27 cellular contexts compared by ENCODE assay signal in genomic region chr13:113946409-113947181, GRCh38. TPM values are rescaled to one million over a fixed set of nuclear protein-coding genes. Genes with fewer than 3 reads are reported as not detected.
DNase-seq lines count a peak whose midpoint lies in the region; ATAC-seq, FAIRE-seq and TF ChIP-seq lines count a peak whose summit lies in the region.
"Had no signal": no experiment of that assay in that cellular context is flagged by ENCODE, and none has a peak within 500 bp of the region (broad histone marks: within the 10 kb centered on the region; RNA-seq: fewer than 3 reads in every experiment).

No MANE protein-coding gene starts in this region.

- no peak for FAIRE-seq in GM12892 (lab: Jason Lieb, UNC)
- FAIRE-seq: G401.6, keratinocyte had no signal

- peak overlapping the region; percentile 33 to 96 for H3K27ac Mint-ChIP-seq in stimulated activated naive CD8-positive, alpha-beta T cell treated with anti-CD3 and anti-CD28 coated beads, Interleukin-15, amount 100 ng/mL, for 72 hours
- peak overlapping the region; percentile 36 for H3K27ac Mint-ChIP-seq in activated T-helper 17 cell treated with anti-CD3 and anti-CD28 coated beads, Interleukin-2, amount 50 U/mL, for 72 hours
- H3K27ac Mint-ChIP-seq: activated CD4-positive, alpha-beta memory T cell treated with anti-CD3 and anti-CD28 coated beads, Interleukin-2, amount 10 ng/mL, durations not matched to agents 7 days and 5 days; activated naive CD4-positive, alpha-beta T cell treated with anti-CD3 and anti-CD28 coated beads, Interleukin-2, amount 10 ng/mL, durations not matched to agents 7 days and 5 days; B cell had no signal

- TF ChIP-seq POLR2A in GM12892 (IDR thresholded peaks at IDR 0.05; ENCODE audit: low read depth, low read length): no peak

- intact Hi-C loops in posterior vena cava (cut with DNase I): loop anchor here in 1 of 2 donors (2.0 kb wide), 1 partner anchor 132 kb away; no protein-coding TSS in a partner anchor

- no peak overlapping the region for H3K4me3 Mint-ChIP-seq in stimulated activated naive CD8-positive, alpha-beta T cell treated with anti-CD3 and anti-CD28 coated beads, Interleukin-15, amount 100 ng/mL, for 72 hours
- no peak overlapping the region for H3K4me3 Mint-ChIP-seq in activated T-helper 17 cell treated with anti-CD3 and anti-CD28 coated beads, Interleukin-2, amount 50 U/mL, for 72 hours
- H3K4me3 Mint-ChIP-seq: activated CD4-positive, alpha-beta memory T cell treated with anti-CD3 and anti-CD28 coated beads, Interleukin-2, amount 10 ng/mL, durations not matched to agents 7 days and 5 days; activated naive CD4-positive, alpha-beta T cell treated with anti-CD3 and anti-CD28 coated beads, Interleukin-2, amount 10 ng/mL, durations not matched to agents 7 days and 5 days; B cell; naive thymus-derived CD8-positive, alpha-beta T cell had no signal

- peaks cover 34% of the 10 kb centered on the region for H3K4me1 Mint-ChIP-seq in stimulated activated naive CD8-positive, alpha-beta T cell treated with anti-CD3 and anti-CD28 coated beads, Interleukin-15, amount 100 ng/mL, for 72 hours
- no peaks in the 10 kb centered on the region for H3K4me1 Mint-ChIP-seq in activated T-helper 17 cell treated with anti-CD3 and anti-CD28 coated beads, Interleukin-2, amount 50 U/mL, for 72 hours

- H3K27me3 Mint-ChIP-seq in stimulated activated naive CD8-positive, alpha-beta T cell treated with anti-CD3 and anti-CD28 coated beads, Interleukin-15, amount 100 ng/mL, for 72 hours: no peaks in the 10 kb centered on the region
- H3K27me3 Mint-ChIP-seq in activated T-helper 17 cell treated with anti-CD3 and anti-CD28 coated beads, Interleukin-2, amount 50 U/mL, for 72 hours: no peaks in the 10 kb centered on the region
- H3K27me3 Mint-ChIP-seq: activated CD4-positive, alpha-beta memory T cell treated with anti-CD3 and anti-CD28 coated beads, Interleukin-2, amount 10 ng/mL, durations not matched to agents 7 days and 5 days; activated naive CD4-positive, alpha-beta T cell treated with anti-CD3 and anti-CD28 coated beads, Interleukin-2, amount 10 ng/mL, durations not matched to agents 7 days and 5 days; B cell; naive thymus-derived CD8-positive, alpha-beta T cell had no signal

- H3K36me3 Mint-ChIP-seq in activated T-helper 17 cell treated with anti-CD3 and anti-CD28 coated beads, Interleukin-2, amount 50 U/mL, for 72 hours (ENCODE audit: low read depth): no peaks in the 10 kb centered on the region

- no peak for ATAC-seq in stimulated activated naive CD8-positive, alpha-beta T cell treated with anti-CD3 and anti-CD28 coated beads, Interleukin-15, amount 100 ng/mL, for 72 hours
- no peak for ATAC-seq in stimulated activated naive CD8-positive, alpha-beta T cell treated with anti-CD3 and anti-CD28 coated beads, Interleukin-15, Interleukin-2, amounts not matched to agents 100 U/mL and 50 U/mL, for 24 hours
- no peak for ATAC-seq in activated T-helper 17 cell treated with anti-CD3 and anti-CD28 coated beads, Interleukin-2, amount 50 U/mL, for 72 hours (replicated peaks)
- ATAC-seq: activated CD4-positive, CD25-positive, alpha-beta regulatory T cell treated with anti-CD3 and anti-CD28 coated beads, Interleukin-2, amount 50 U/mL, for 24 hours; naive thymus-derived CD8-positive, alpha-beta T cell had no signal

- DNase-seq in stimulated activated naive CD8-positive, alpha-beta T cell treated with anti-CD3 and anti-CD28 coated beads, Interleukin-15, amount 100 ng/mL, for 72 hours: no peak
- no peak for DNase-seq in stimulated activated naive CD8-positive, alpha-beta T cell treated with anti-CD3 and anti-CD28 coated beads, Interleukin-15, Interleukin-2, amounts not matched to agents 100 U/mL and 50 U/mL, for 24 hours
- peak; percentile 77 for DNase-seq in posterior vena cava (ENCODE audit: low spot score)
- no peak for DNase-seq in NCI-H748 treated with DMSO at 0.1 percent for 48 hours (lab: John Stamatoyannopoulos, UW)
- DNase-seq in activated CD4-positive, CD25-positive, alpha-beta regulatory T cell (lab: John Stamatoyannopoulos, UW): no peak
- DNase-seq in GM12892 (ENCODE audit: insufficient read length): no peak
- DNase-seq in EL: no peak
- DNase-seq: ACHN; activated CD4-positive, alpha-beta memory T cell treated with anti-CD3 and anti-CD28 coated beads, Interleukin-2, amount 10 ng/mL, durations not matched to agents 7 days and 5 days; activated CD8-positive, alpha-beta memory T cell treated with anti-CD3 and anti-CD28 coated beads, Interleukin-2, amount 50 U/mL, for 48 hours; activated naive CD4-positive, alpha-beta T cell treated with anti-CD3 and anti-CD28 coated beads, Interleukin-2, amount 10 ng/mL, durations not matched to agents 7 days and 5 days; cerebellar nuclear complex; esophagus squamous epithelium; HCEC 1CT; Kasumi-1; NCI-H1417 treated with DMSO at 0.1 percent for 48 hours; NCI-H2081; stimulated activated CD8-positive, alpha-beta memory T cell treated with anti-CD3 and anti-CD28 coated beads, Interleukin-4, amount 100 ng/mL, for 48 hours; T-helper 2 cell had no signal

- H3K9me3 Mint-ChIP-seq in stimulated activated naive CD8-positive, alpha-beta T cell treated with anti-CD3 and anti-CD28 coated beads, Interleukin-15, amount 100 ng/mL, for 72 hours: no peaks in the 10 kb centered on the region
- H3K9me3 Mint-ChIP-seq in activated T-helper 17 cell treated with anti-CD3 and anti-CD28 coated beads, Interleukin-2, amount 50 U/mL, for 72 hours: no peaks in the 10 kb centered on the region
- H3K9me3 Mint-ChIP-seq: activated CD4-positive, alpha-beta memory T cell treated with anti-CD3 and anti-CD28 coated beads, Interleukin-2, amount 10 ng/mL, durations not matched to agents 7 days and 5 days; activated naive CD4-positive, alpha-beta T cell treated with anti-CD3 and anti-CD28 coated beads, Interleukin-2, amount 10 ng/mL, durations not matched to agents 7 days and 5 days had no signal

RNA-seq across cellular contexts. Expression of gene C13orf46, which starts 27.3 kb away (rescaled TPM):
- total RNA-seq in activated T-helper 17 cell treated with anti-CD3 and anti-CD28 coated beads, Interleukin-2, amount 50 U/mL, for 72 hours: 1 to 10 TPM; 1.3 to 3.9 TPM
- 1 to 10 TPM; 1.2 to 1.9 TPM for total RNA-seq in posterior vena cava
- polyA plus RNA-seq in GM12892 (2012; ENCODE audit: missing spikeins): 0.08 TPM
- total RNA-seq: esophagus squamous epithelium, foreskin keratinocyte, RPMI7951 had no signal
- polyA plus RNA-seq: keratinocyte had no signal
